Comparison of ENCODE assay signal across 8 cellular contexts in the genomic region with DNA sequence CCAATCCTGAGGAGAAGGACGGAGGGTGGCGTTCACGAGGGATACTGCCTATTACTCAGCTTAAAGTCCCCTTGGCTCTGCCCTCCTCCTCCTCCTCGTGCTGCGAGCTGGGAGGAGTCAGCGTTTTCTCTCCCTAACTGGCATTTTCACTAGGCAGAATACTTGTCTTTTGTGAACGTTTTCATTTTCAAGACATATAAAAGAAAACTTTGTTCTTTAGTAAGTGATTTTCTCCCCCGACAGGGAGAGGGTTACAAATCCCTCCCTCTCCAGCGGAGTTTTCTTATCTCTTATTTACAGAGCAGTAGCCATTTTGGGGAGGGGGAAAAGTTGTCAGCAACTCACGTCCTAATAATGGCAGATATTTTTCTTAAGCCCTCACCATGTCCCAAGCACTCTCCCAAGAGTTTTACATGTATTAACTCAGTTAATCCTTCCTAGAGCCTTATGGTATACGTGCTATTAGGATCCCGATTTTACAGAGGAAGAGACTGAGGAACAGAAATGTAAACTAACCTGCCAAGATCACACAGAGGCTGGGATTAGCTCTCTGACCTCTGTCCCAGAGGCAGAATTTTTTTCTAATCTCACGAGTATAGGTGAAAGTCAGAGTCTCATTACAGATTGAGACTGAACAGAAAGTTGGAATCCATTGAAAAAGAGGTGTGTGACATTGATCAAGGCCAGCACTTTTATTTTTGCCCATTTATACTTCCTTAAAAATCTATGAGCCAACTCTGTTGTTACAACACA. TPM values are rescaled to one million over a fixed set of nuclear protein-coding genes. Genes with fewer than 3 reads are reported as not detected.
DNase-seq lines count a peak whose midpoint lies in the region; ATAC-seq and TF ChIP-seq lines count a peak whose summit lies in the region.

No MANE protein-coding gene starts in this region.

- H3K36me3 ChIP-seq in OCI-LY3 (replicated peaks; ENCODE audit: low read depth, low read length) (no peaks in the 10 kb centered on the region), neuronal stem cell (replicated peaks in 1 of 2; ENCODE audit: control insufficient read depth in 2 of 2, insufficient read depth in 2 of 2, low read length in 2 of 2) (no peaks in the 10 kb centered on the region)

- no peak overlapping the region for H3K4ac ChIP-seq in neuronal stem cell (ENCODE audit: low read length)

- no peak overlapping the region for H4K91ac ChIP-seq in neuronal stem cell (ENCODE audit: low read depth, low read length, poor library complexity)

- H3K27me3 ChIP-seq in OCI-LY3 (ENCODE audit: low read depth, low read length), result no peaks in the 10 kb centered on the region
- no peaks in the 10 kb centered on the region for H3K27me3 ChIP-seq in neuronal stem cell (ENCODE audit: control insufficient read depth in 3 of 3, insufficient read depth in 3 of 3, low read depth in 1 of 3, low read length in 3 of 3)

- no peaks in the 10 kb centered on the region for H3K79me1 ChIP-seq in neuronal stem cell (ENCODE audit: low read depth, low read length)

- H2BK5ac ChIP-seq in neuronal stem cell (ENCODE audit: low read length), result no peak overlapping the region

- H4K8ac ChIP-seq in neuronal stem cell (ENCODE audit: low read depth, low read length), result no peak overlapping the region

- no peaks in the 10 kb centered on the region for H4K20me1 ChIP-seq in OCI-LY3 (ENCODE audit: insufficient read depth, low read length)

- H2BK15ac ChIP-seq in neuronal stem cell (ENCODE audit: low read length), result no peak overlapping the region

- no peak for TF ChIP-seq CTCF in OCI-LY3 (IDR thresholded peaks at IDR 0.05; ENCODE audit: low read depth, low read length)

- no peak overlapping the region for H3K18ac ChIP-seq in neuronal stem cell (ENCODE audit: low read length)

- ATAC-seq in HG03175 (IDR thresholded peaks at IDR 0.05; ENCODE audit: unreplicated experiment) (peak; percentile 59), GM21576 (IDR thresholded peaks at IDR 0.05; ENCODE audit: unreplicated experiment) (no peak)

- peak overlapping the region; percentile 95 for H2AFZ ChIP-seq in OCI-LY3 (ENCODE audit: low read depth, low read length)
- H2AFZ ChIP-seq in neuronal stem cell (ENCODE audit: low read length), result peak overlapping the region; percentile 78

- H3K9ac ChIP-seq in OCI-LY3 (ENCODE audit: low read length) (peak overlapping the region; percentile 73), neuronal stem cell (ENCODE audit: low read depth, low read length, poor library complexity) (no peak overlapping the region)

- H3K27ac ChIP-seq in OCI-LY3 (ENCODE audit: low read length) (peak overlapping the region; percentile 67), neuronal stem cell (replicated peaks; ENCODE audit: low read length) (peak overlapping the region; percentile 30)

- no peak overlapping the region for H2BK12ac ChIP-seq in neuronal stem cell (ENCODE audit: low read length)

- H3K9me3 ChIP-seq in OCI-LY3 (ENCODE audit: insufficient read depth, low read length), result no peaks in the 10 kb centered on the region
- no peaks in the 10 kb centered on the region for H3K9me3 ChIP-seq in neuronal stem cell (replicated peaks in 1 of 2; ENCODE audit: control insufficient read depth in 2 of 2, insufficient read depth in 1 of 2, low read depth in 1 of 2, low read length in 2 of 2)

- H3K4me2 ChIP-seq in OCI-LY3 (ENCODE audit: low read length), result peak overlapping the region; percentile 83
- peak overlapping the region; percentile 61 for H3K4me2 ChIP-seq in neuronal stem cell (ENCODE audit: insufficient read depth, low read length, poor library complexity, severe bottlenecking)

- no peak overlapping the region for H3K14ac ChIP-seq in neuronal stem cell (ENCODE audit: low read length)

- H2AK5ac ChIP-seq in neuronal stem cell (ENCODE audit: low read depth, low read length), result no peak overlapping the region

- H3K79me2 ChIP-seq in OCI-LY3 (ENCODE audit: low read length), result no peaks in the 10 kb centered on the region

- no peak overlapping the region for H2BK120ac ChIP-seq in neuronal stem cell (ENCODE audit: low read depth, low read length)

- H3K4me1 ChIP-seq in OCI-LY3 (ENCODE audit: low read length) (peaks cover 39% of the 10 kb centered on the region), neuronal stem cell (ENCODE audit: control insufficient read depth in 2 of 2, insufficient read depth in 1 of 2, low read depth in 1 of 2, low read length in 2 of 2) (peaks cover 7 to 13% of the 10 kb centered on the region in 2 donors)

- no peak overlapping the region for H3K23ac ChIP-seq in neuronal stem cell (ENCODE audit: low read depth, low read length, poor library complexity)

- DNase-seq in NCI-H1436 (lab: John Stamatoyannopoulos, UW), result peak; percentile 47
- no peak for DNase-seq in NCI-H1436 treated with DMSO at 0.1 percent for 48 hours (lab: John Stamatoyannopoulos, UW)
- peak; percentile 46 for DNase-seq in activated naive CD4-positive, alpha-beta T cell treated with anti-CD3 and anti-CD28 coated beads, Interleukin-2, amount 50 U/mL, for 16 hours
- DNase-seq in glomerular visceral epithelial cell (ENCODE audit: extremely low spot score), result peak; percentile 82
- DNase-seq in neuronal stem cell (ENCODE audit: low spot score), result peak; percentile 26

- H3K4me3 ChIP-seq in OCI-LY3 (ENCODE audit: low read length) (peak overlapping the region; percentile 74), neuronal stem cell (ENCODE audit: low read length in 2 of 2) (peak overlapping the region in 1 of 2 donors; percentile 38)

- no CpG with 5 or more reads among the region's 13 CpGs for WGBS in neuronal stem cell (ENCODE audit: extremely low coverage in 2 of 2, insufficient read length in 2 of 2, insufficient replicate concordance in 1 of 2), 2 donors

RNA-seq across cellular contexts. Expression of a gene that starts 30.0 kb away (rescaled TPM):
- 31.6 TPM for polyA plus RNA-seq in neuronal stem cell (2013, experiment 1 of 2)
- polyA plus RNA-seq in neuronal stem cell (2013, experiment 2 of 2), result 32.6 TPM
